Comparison of ENCODE assay signal across 3 cellular contexts in the genomic region with DNA sequence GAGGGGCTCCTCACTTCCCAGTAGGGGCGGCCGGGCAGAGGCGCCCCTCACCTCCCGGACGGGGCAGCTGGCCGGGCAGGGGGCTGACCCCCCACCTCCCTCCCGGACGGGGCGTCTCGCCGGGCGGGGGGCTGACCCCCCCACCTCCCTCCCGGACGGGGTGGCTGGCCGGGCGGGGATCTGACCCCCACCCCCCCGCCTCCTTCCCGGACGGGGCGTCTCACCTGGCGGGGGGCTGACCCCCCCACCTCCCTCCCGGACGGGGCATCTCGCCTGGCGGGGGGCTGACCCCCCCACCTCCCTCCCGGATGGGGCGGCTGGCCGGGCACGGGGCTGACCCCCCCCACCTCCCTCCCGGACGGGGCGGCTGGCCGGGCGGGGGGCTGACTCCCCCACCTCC. TPM values are rescaled to one million over a fixed set of nuclear protein-coding genes. Genes with fewer than 3 reads are reported as not detected.
"Had no signal": no experiment of that assay in that cellular context is flagged by ENCODE, and none has a peak within 500 bp of the region (broad histone marks: within the 10 kb centered on the region; RNA-seq: fewer than 3 reads in every experiment).

No MANE protein-coding gene starts in this region.

RNA-seq across cellular contexts. Expression of gene NYAP1, which starts 39.5 kb away (rescaled TPM):
- total RNA-seq: activated B cell treated with CpG ODN at 0.5 μM for 24 hours; T-helper 1 cell treated with Interleukin-12 subunit alpha and Interleukin-12 subunit beta and Interleukin-4 antibody, amounts not matched to agents 30 ng/mL and 1 ng/mL, for 36 hours; T-helper 2 cell treated with Interferon-gamma antibody and Interleukin-4, amounts not matched to agents 100 ng/mL and 5 ng/mL, for 36 hours had no signal
